Comparison of ENCODE assay signal across 1 cellular context in genomic region chr14:104138098-104138890, GRCh38.
TF ChIP-seq lines count a peak whose summit lies in the region.

TSS of gene KIF26A (plus strand) at chr14:104138587. CDS start at chr14:104138723, 136 bp downstream.

TF ChIP-seq in HEK293, 187 proteins besides CTCF, POLR2A, EP300 and RAD21 (continued from another document):
- TF ChIP-seq, protein P1, sequence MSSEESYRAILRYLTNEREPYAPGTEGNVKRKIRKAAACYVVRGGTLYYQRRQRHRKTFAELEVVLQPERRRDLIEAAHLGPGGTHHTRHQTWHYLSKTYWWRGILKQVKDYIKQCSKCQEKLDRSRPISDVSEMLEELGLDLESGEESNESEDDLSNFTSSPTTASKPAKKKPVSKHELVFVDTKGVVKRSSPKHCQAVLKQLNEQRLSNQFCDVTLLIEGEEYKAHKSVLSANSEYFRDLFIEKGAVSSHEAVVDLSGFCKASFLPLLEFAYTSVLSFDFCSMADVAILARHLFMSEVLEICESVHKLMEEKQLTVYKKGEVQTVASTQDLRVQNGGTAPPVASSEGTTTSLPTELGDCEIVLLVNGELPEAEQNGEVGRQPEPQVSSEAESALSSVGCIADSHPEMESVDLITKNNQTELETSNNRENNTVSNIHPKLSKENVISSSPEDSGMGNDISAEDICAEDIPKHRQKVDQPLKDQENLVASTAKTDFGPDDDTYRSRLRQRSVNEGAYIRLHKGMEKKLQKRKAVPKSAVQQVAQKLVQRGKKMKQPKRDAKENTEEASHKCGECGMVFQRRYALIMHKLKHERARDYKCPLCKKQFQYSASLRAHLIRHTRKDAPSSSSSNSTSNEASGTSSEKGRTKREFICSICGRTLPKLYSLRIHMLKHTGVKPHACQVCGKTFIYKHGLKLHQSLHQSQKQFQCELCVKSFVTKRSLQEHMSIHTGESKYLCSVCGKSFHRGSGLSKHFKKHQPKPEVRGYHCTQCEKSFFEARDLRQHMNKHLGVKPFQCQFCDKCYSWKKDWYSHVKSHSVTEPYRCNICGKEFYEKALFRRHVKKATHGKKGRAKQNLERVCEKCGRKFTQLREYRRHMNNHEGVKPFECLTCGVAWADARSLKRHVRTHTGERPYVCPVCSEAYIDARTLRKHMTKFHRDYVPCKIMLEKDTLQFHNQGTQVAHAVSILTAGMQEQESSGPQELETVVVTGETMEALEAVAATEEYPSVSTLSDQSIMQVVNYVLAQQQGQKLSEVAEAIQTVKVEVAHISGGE (tag by site-specific recombination; conservative IDR thresholded peaks at IDR 0.05; ENCODE audit: low read depth): no peak
- TF ChIP-seq TRIM28 (IDR thresholded peaks at IDR 0.05; ENCODE audit: borderline replicate concordance, low read length) (no peak), ZNF26 (tag by site-specific recombination; IDR thresholded peaks at IDR 0.05) (no peak), PRDM10 (tag by site-specific recombination; IDR thresholded peaks at IDR 0.05) (no peak; the same call in 1 of the 2 replicates), ZNF2 (tag by site-specific recombination; IDR thresholded peaks at IDR 0.05) (no peak), KLF8 (tag by site-specific recombination; IDR thresholded peaks at IDR 0.05) (peak; percentile 88), ZSCAN5A (tag by site-specific recombination; IDR thresholded peaks at IDR 0.05) (no peak), ZNF529 (tag by site-specific recombination; IDR thresholded peaks at IDR 0.05; ENCODE audit: insufficient replicate concordance) (no peak), ZBTB20 (tag by site-specific recombination; IDR thresholded peaks at IDR 0.05) (peak; percentile 51; the same call in 1 of the 2 replicates), ZNF112 (tag by site-specific recombination; IDR thresholded peaks at IDR 0.05) (no peak), BCL11B (tag by site-specific recombination; IDR thresholded peaks at IDR 0.05; ENCODE audit: low read depth) (no peak), ZBTB1 (tag by site-specific recombination; IDR thresholded peaks at IDR 0.05) (no peak), ZNF184 (tag by site-specific recombination; IDR thresholded peaks at IDR 0.05) (no peak), ZNF785 (tag by site-specific recombination; IDR thresholded peaks at IDR 0.05) (peak; percentile 86; the same call in 1 of the 2 replicates), ZNF48 (tag by site-specific recombination; IDR thresholded peaks at IDR 0.05) (no peak), ZNF266 (tag by site-specific recombination; IDR thresholded peaks at IDR 0.05; ENCODE audit: low read depth) (no peak), ZNF629 (tag by site-specific recombination; IDR thresholded peaks at IDR 0.05) (no peak), ZNF114 (tag by site-specific recombination; IDR thresholded peaks at IDR 0.05) (no peak), AEBP2 (tag by site-specific recombination; IDR thresholded peaks at IDR 0.05; ENCODE audit: borderline replicate concordance) (no peak), ZBTB21 (tag by site-specific recombination; IDR thresholded peaks at IDR 0.05) (no peak), ZEB2 (tag by site-specific recombination; IDR thresholded peaks at IDR 0.05) (no peak), ZBTB49 (tag by site-specific recombination; IDR thresholded peaks at IDR 0.05; ENCODE audit: low read depth) (no peak), ZFP69B (tag by site-specific recombination; IDR thresholded peaks at IDR 0.05) (no peak), ZNF791 (tag by site-specific recombination; IDR thresholded peaks at IDR 0.05) (no peak), GFI1B (tag by site-specific recombination; IDR thresholded peaks at IDR 0.05) (no peak), ZNF654 (tag by site-specific recombination; IDR thresholded peaks at IDR 0.05; ENCODE audit: low read depth) (no peak), ZNF548 (tag by site-specific recombination; IDR thresholded peaks at IDR 0.05) (no peak), ZNF670 (tag by site-specific recombination; IDR thresholded peaks at IDR 0.05; ENCODE audit: low read depth) (no peak)
- TF ChIP-seq, protein P2, sequence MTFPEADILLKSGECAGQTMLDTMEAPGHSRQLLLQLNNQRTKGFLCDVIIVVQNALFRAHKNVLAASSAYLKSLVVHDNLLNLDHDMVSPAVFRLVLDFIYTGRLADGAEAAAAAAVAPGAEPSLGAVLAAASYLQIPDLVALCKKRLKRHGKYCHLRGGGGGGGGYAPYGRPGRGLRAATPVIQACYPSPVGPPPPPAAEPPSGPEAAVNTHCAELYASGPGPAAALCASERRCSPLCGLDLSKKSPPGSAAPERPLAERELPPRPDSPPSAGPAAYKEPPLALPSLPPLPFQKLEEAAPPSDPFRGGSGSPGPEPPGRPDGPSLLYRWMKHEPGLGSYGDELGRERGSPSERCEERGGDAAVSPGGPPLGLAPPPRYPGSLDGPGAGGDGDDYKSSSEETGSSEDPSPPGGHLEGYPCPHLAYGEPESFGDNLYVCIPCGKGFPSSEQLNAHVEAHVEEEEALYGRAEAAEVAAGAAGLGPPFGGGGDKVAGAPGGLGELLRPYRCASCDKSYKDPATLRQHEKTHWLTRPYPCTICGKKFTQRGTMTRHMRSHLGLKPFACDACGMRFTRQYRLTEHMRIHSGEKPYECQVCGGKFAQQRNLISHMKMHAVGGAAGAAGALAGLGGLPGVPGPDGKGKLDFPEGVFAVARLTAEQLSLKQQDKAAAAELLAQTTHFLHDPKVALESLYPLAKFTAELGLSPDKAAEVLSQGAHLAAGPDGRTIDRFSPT (tag by site-specific recombination; IDR thresholded peaks at IDR 0.05): no peak
- TF ChIP-seq, protein P3, sequence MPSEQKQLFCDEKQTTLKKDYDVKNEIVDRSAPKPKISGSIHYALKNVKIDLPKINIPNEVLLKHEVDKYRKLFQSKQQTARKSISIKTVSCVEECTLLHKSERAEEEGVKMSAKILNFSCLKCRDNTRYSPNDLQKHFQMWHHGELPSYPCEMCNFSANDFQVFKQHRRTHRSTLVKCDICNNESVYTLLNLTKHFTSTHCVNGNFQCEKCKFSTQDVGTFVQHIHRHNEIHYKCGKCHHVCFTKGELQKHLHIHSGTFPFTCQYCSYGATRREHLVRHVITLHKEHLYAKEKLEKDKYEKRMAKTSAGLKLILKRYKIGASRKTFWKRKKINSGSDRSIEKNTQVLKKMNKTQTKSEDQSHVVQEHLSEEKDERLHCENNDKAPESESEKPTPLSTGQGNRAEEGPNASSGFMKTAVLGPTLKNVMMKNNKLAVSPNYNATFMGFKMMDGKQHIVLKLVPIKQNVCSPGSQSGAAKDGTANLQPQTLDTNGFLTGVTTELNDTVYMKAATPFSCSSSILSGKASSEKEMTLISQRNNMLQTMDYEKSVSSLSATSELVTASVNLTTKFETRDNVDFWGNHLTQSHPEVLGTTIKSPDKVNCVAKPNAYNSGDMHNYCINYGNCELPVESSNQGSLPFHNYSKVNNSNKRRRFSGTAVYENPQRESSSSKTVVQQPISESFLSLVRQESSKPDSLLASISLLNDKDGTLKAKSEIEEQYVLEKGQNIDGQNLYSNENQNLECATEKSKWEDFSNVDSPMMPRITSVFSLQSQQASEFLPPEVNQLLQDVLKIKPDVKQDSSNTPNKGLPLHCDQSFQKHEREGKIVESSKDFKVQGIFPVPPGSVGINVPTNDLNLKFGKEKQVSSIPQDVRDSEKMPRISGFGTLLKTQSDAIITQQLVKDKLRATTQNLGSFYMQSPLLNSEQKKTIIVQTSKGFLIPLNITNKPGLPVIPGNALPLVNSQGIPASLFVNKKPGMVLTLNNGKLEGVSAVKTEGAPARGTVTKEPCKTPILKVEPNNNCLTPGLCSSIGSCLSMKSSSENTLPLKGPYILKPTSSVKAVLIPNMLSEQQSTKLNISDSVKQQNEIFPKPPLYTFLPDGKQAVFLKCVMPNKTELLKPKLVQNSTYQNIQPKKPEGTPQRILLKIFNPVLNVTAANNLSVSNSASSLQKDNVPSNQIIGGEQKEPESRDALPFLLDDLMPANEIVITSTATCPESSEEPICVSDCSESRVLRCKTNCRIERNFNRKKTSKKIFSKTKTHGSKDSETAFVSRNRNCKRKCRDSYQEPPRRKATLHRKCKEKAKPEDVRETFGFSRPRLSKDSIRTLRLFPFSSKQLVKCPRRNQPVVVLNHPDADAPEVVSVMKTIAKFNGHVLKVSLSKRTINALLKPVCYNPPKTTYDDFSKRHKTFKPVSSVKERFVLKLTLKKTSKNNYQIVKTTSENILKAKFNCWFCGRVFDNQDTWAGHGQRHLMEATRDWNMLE (tag by site-specific recombination; conservative IDR thresholded peaks at IDR 0.05; ENCODE audit: low read depth): no peak
TF ChIP-seq in HEK293: peak in this region for 36.
